20 cellular contexts compared by ENCODE assay signal in the genomic region with DNA sequence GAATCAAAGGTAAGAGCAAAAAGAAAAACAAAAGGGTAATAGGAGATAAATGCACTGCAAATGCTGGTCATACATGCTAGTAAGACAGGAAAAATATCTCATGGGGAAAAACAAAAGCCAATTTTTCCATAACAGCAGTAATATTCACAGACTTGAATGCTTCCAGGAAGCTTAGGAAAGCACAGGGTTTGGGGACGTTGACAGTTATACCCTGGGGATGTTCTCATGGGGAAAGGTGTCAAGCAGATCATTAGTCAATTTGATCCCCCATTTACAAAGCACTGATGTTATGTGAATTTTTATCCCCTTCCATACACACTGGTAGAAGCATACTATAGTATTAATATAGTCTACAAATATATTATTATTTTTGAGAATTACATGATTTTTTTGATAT.
DNase-seq lines count a peak whose midpoint lies in the region; ATAC-seq and TF ChIP-seq lines count a peak whose summit lies in the region.
"Had no signal": no experiment of that assay in that cellular context is flagged by ENCODE, and none has a peak within 500 bp of the region (broad histone marks: within the 10 kb centered on the region; RNA-seq: fewer than 3 reads in every experiment).

No MANE protein-coding gene starts in this region.

- H3F3A ChIP-seq in neural cell (ENCODE audit: insufficient read depth, low read length, poor library complexity, severe bottlenecking), result no peaks in the 10 kb centered on the region

- H4K20me1 ChIP-seq in BLaER1 (no peaks in the 10 kb centered on the region), KMS-11 (ENCODE audit: insufficient read depth) (no peaks in the 10 kb centered on the region), neural cell (ENCODE audit: insufficient read depth) (no peaks in the 10 kb centered on the region)

- TF ChIP-seq RAD21 in neural cell (conservative IDR thresholded peaks at IDR 0.05), result no peak

- no peak overlapping the region for H3K9ac ChIP-seq in BLaER1
- peak overlapping the region; percentile 39; the same call in 1 of the 2 replicates for H3K9ac ChIP-seq in KMS-11
- H3K9ac ChIP-seq in neural cell (ENCODE audit: low read length), result no peak overlapping the region
- H3K9ac ChIP-seq: GM23248 had no signal

- H3K27ac ChIP-seq in BLaER1 (peak overlapping the region; percentile 40), KMS-11 (peak overlapping the region; percentile 92), neural cell (ENCODE audit: low read length) (peak overlapping the region; percentile 54), gastrocnemius medialis (no peak overlapping the region)
- H3K27ac ChIP-seq: GM23248 had no signal

- H3K4me1 ChIP-seq in BLaER1, result peaks cover 72% of the 10 kb centered on the region
- H3K4me1 ChIP-seq in KMS-11 (ENCODE audit: low read depth, poor library complexity, severe bottlenecking), result peaks cover 68% of the 10 kb centered on the region
- H3K4me1 ChIP-seq in gastrocnemius medialis, result no peaks in the 10 kb centered on the region

- DNase-seq in gastrocnemius medialis, result no peak
- DNase-seq: 8988T; CD4-positive, CD25-positive, alpha-beta regulatory T cell; CD8-positive, alpha-beta memory T cell; COR-L47; DMS 273 treated with DMSO at 0.1 percent for 48 hours; DMS53; DND-41; EL; GM23248; HCEC 1CT; KBM-7 had no signal

- H3K27me3 ChIP-seq in BLaER1 (no peaks in the 10 kb centered on the region), KMS-11 (ENCODE audit: insufficient read depth, low read depth) (no peaks in the 10 kb centered on the region), neural cell (ENCODE audit: insufficient read depth, low read depth, low read length) (no peaks in the 10 kb centered on the region), gastrocnemius medialis (no peaks in the 10 kb centered on the region)

- no peak for TF ChIP-seq POLR2A in gastrocnemius medialis (IDR thresholded peaks at IDR 0.05)

- TF ChIP-seq EP300 in neural cell (conservative IDR thresholded peaks at IDR 0.05; ENCODE audit: poor library complexity, severe bottlenecking), result peak; percentile 84

- ATAC-seq in gastrocnemius medialis (no peak), HG02938 (IDR thresholded peaks at IDR 0.05; ENCODE audit: unreplicated experiment) (no peak), HG02798 (IDR thresholded peaks at IDR 0.05; ENCODE audit: poor library complexity, unreplicated experiment) (no peak), GM21786 (IDR thresholded peaks at IDR 0.05; ENCODE audit: unreplicated experiment) (no peak)

- H2AFZ ChIP-seq in KMS-11 (ENCODE audit: low read depth) (no peak overlapping the region), neural cell (ENCODE audit: low read depth, low read length) (no peak overlapping the region)
- H2AFZ ChIP-seq: GM23248 had no signal

- H3K4me3 Mint-ChIP-seq in brain, result no peak overlapping the region
- H3K4me3 Mint-ChIP-seq: CD4-positive, CD25-positive, alpha-beta regulatory T cell; CD8-positive, alpha-beta memory T cell; IgD-negative memory B cell had no signal

- peaks cover 9% of the 10 kb centered on the region for H3K9me3 ChIP-seq in BLaER1
- H3K9me3 ChIP-seq in neural cell (ENCODE audit: low read length), result no peaks in the 10 kb centered on the region
- no peaks in the 10 kb centered on the region for H3K9me3 ChIP-seq in gastrocnemius medialis

- no peaks in the 10 kb centered on the region for H3K9me2 ChIP-seq in neural cell (ENCODE audit: insufficient read depth, low read length)

- H3K9me3 Mint-ChIP-seq in brain, result no peaks in the 10 kb centered on the region

- H3K4me2 ChIP-seq in BLaER1 (peak overlapping the region; percentile 60), KMS-11 (peak overlapping the region; percentile 70), neural cell (ENCODE audit: low read length) (peak overlapping the region; percentile 3)

- peaks cover 35% of the 10 kb centered on the region for H3K4me1 Mint-ChIP-seq in brain
- H3K4me1 Mint-ChIP-seq: CD4-positive, CD25-positive, alpha-beta regulatory T cell; CD8-positive, alpha-beta memory T cell had no signal

- no peaks in the 10 kb centered on the region for H3K36me3 ChIP-seq in BLaER1
- no peaks in the 10 kb centered on the region for H3K36me3 ChIP-seq in KMS-11 (ENCODE audit: insufficient read depth)
- H3K36me3 ChIP-seq in neural cell (ENCODE audit: insufficient read depth, low read length), result no peaks in the 10 kb centered on the region
- no peaks in the 10 kb centered on the region for H3K36me3 ChIP-seq in gastrocnemius medialis

- TF ChIP-seq CTCF in KMS-11 (conservative IDR thresholded peaks at IDR 0.05; ENCODE audit: low read depth, low read length) (no peak), brain (conservative IDR thresholded peaks at IDR 0.05) (no peak), neural cell (IDR thresholded peaks at IDR 0.05; ENCODE audit: poor library complexity, severe bottlenecking) (no peak), gastrocnemius medialis (IDR thresholded peaks at IDR 0.05 in 4 of 5, conservative IDR thresholded peaks at IDR 0.05 in 1 of 5) (no peak)

- in situ Hi-C loops in gastrocnemius medialis (cut with MboI; ENCODE audit: low sequenced_read_pairs in 4 of 4), result no loop called here

- H3K4me3 ChIP-seq in BLaER1, result no peak overlapping the region
- H3K4me3 ChIP-seq in KMS-11 (IDR thresholded peaks at IDR 0.05; ENCODE audit: insufficient read depth, low read depth, low read length), result no peak overlapping the region
- peak overlapping the region; percentile 33 for H3K4me3 ChIP-seq in neural cell (ENCODE audit: low read length)
- no peak overlapping the region for H3K4me3 ChIP-seq in gastrocnemius medialis
- H3K4me3 ChIP-seq: GM23248 had no signal

- intact Hi-C loops in gastrocnemius medialis (cut with DNase I; ENCODE audit: low total_unique reads), result no loop called here

- H3K27ac Mint-ChIP-seq in brain, result peak overlapping the region in 3 of 5 experiments; percentile 2 to 24 (median 6)
- H3K27ac Mint-ChIP-seq: CD4-positive, CD25-positive, alpha-beta regulatory T cell; CD8-positive, alpha-beta memory T cell; IgD-negative memory B cell had no signal

- no peaks in the 10 kb centered on the region for H3K36me3 Mint-ChIP-seq in brain
- H3K36me3 Mint-ChIP-seq: CD4-positive, CD25-positive, alpha-beta regulatory T cell; CD8-positive, alpha-beta memory T cell; IgD-negative memory B cell had no signal

- no peaks in the 10 kb centered on the region for H3K27me3 Mint-ChIP-seq in brain
- H3K27me3 Mint-ChIP-seq: CD4-positive, CD25-positive, alpha-beta regulatory T cell; CD8-positive, alpha-beta memory T cell had no signal

- no peaks in the 10 kb centered on the region for H3K79me2 ChIP-seq in KMS-11 (ENCODE audit: insufficient read depth, low read depth)
- no peaks in the 10 kb centered on the region for H3K79me2 ChIP-seq in neural cell (replicated peaks; ENCODE audit: insufficient read depth, low read length)

TF ChIP-seq in neural cell, 6 proteins besides CTCF, POLR2A, EP300 and RAD21:
- TF ChIP-seq, protein P1, sequence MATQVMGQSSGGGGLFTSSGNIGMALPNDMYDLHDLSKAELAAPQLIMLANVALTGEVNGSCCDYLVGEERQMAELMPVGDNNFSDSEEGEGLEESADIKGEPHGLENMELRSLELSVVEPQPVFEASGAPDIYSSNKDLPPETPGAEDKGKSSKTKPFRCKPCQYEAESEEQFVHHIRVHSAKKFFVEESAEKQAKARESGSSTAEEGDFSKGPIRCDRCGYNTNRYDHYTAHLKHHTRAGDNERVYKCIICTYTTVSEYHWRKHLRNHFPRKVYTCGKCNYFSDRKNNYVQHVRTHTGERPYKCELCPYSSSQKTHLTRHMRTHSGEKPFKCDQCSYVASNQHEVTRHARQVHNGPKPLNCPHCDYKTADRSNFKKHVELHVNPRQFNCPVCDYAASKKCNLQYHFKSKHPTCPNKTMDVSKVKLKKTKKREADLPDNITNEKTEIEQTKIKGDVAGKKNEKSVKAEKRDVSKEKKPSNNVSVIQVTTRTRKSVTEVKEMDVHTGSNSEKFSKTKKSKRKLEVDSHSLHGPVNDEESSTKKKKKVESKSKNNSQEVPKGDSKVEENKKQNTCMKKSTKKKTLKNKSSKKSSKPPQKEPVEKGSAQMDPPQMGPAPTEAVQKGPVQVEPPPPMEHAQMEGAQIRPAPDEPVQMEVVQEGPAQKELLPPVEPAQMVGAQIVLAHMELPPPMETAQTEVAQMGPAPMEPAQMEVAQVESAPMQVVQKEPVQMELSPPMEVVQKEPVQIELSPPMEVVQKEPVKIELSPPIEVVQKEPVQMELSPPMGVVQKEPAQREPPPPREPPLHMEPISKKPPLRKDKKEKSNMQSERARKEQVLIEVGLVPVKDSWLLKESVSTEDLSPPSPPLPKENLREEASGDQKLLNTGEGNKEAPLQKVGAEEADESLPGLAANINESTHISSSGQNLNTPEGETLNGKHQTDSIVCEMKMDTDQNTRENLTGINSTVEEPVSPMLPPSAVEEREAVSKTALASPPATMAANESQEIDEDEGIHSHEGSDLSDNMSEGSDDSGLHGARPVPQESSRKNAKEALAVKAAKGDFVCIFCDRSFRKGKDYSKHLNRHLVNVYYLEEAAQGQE (IDR thresholded peaks at IDR 0.05; ENCODE audit: borderline replicate concordance), result peak; percentile 98
- TF ChIP-seq POLR2AphosphoS5 (IDR thresholded peaks at IDR 0.05) (peak; percentile 83), SMC3 (conservative IDR thresholded peaks at IDR 0.05; ENCODE audit: poor library complexity) (no peak), MXI1 (conservative IDR thresholded peaks at IDR 0.05; ENCODE audit: poor library complexity, severe bottlenecking) (no peak), TAF1 (IDR thresholded peaks at IDR 0.05; ENCODE audit: low read depth) (no peak), EZH2 (IDR thresholded peaks at IDR 0.05; ENCODE audit: borderline replicate concordance, insufficient read depth, low read length, poor library complexity, severe bottlenecking) (no peak)

Comparison
In these comparisons a context has a peak if more than half of its experiments do, and no peak if none do; other contexts are left out.
1. H3K27ac ChIP-seq: peak in BLaER1 (single experiment), KMS-11 (single experiment) and neural cell (single experiment); none in gastrocnemius medialis (0 of 4).
2. H3K4me2 ChIP-seq: peak in every context shown above with its lines; median percentile 70 in KMS-11; 60 in BLaER1; 3 in neural cell.